7 cellular contexts compared by ENCODE assay signal in genomic region chr12:9577729-9578128, GRCh38. TPM values are rescaled to one million over a fixed set of nuclear protein-coding genes. Genes with fewer than 3 reads are reported as not detected.
"Had no signal": no experiment of that assay in that cellular context is flagged by ENCODE, and none has a peak within 500 bp of the region (broad histone marks: within the 10 kb centered on the region; RNA-seq: fewer than 3 reads in every experiment).

No MANE protein-coding gene starts in this region.

RNA-seq across cellular contexts. Expression of gene KLRB1, which starts 30.0 kb away (rescaled TPM):
- total RNA-seq: hepatocyte, kidney epithelial cell, lung microvascular endothelial cell, mammary epithelial cell, mesothelial cell of epicardium, myocyte had no signal
- polyA plus RNA-seq: hepatocyte, keratinocyte, mammary epithelial cell had no signal
